ENCODE assay signal across 11 cellular contexts in the genomic region with DNA sequence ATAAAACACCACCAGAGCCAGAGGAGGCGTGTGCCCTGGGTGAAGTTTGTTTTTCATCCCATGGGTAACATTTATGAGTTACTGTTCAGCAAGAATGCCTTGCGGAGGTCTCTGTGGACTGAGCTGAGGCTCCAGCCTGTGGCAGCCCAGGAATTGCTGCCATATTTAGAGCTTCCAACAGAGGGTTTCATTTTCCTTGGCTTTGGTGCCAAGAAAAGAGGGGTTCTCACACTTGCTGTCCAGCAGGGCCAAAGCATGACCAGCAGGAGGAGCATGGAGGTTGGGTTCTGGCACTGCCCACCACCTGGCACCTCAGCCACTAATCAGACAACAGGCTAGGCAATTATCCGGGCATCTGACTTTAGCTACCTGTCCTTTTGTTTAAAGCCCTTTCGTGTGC. TPM values are rescaled to one million over a fixed set of nuclear protein-coding genes. Genes with fewer than 3 reads are reported as not detected.
DNase-seq lines count a peak whose midpoint lies in the region; ATAC-seq and TF ChIP-seq lines count a peak whose summit lies in the region.
"Had no signal": no experiment of that assay in that cellular context is flagged by ENCODE, and none has a peak within 500 bp of the region (broad histone marks: within the 10 kb centered on the region; RNA-seq: fewer than 3 reads in every experiment).

No MANE protein-coding gene starts in this region.

- intact Hi-C loops in left ventricle myocardium inferior (cut with micrococcal nuclease) (no loop called here), Right ventricle myocardium superior (cut with DNase I) (no loop called here), aorta (cut with DNase I) (loop anchor here (1.0 to 2.0 kb wide), 3 partner anchors 19 to 35 kb away; no protein-coding TSS in a partner anchor)

- no peaks in the 10 kb centered on the region for H3K9me3 Mint-ChIP-seq in activated naive CD8-positive, alpha-beta T cell treated with anti-CD3 and anti-CD28 coated beads for 36 hours
- H3K9me3 Mint-ChIP-seq: CD8-positive, alpha-beta T cell had no signal

- peak; percentile 45 for TF ChIP-seq CTCF in left ventricle myocardium inferior (IDR thresholded peaks at IDR 0.05; ENCODE audit: borderline replicate concordance)

- H3K27me3 Mint-ChIP-seq in activated naive CD8-positive, alpha-beta T cell treated with anti-CD3 and anti-CD28 coated beads for 36 hours, result peaks cover 4% of the 10 kb centered on the region

- H3K4me1 ChIP-seq in left ventricle myocardium inferior (peaks cover 100% of the 10 kb centered on the region), aorta (ENCODE audit: control insufficient read depth in 1 of 2, insufficient read depth in 2 of 2, low read length in 2 of 2) (peaks cover 12 to 28% of the 10 kb centered on the region in 2 donors)

- H3K4me3 ChIP-seq in left ventricle myocardium inferior, result peak overlapping the region; percentile 54
- H3K4me3 ChIP-seq in aorta (ENCODE audit: low read length in 2 of 2), result no peak overlapping the region

- peak overlapping the region; percentile 87 for H3K27ac ChIP-seq in left ventricle myocardium inferior (replicated peaks)
- peak overlapping the region; percentile 96 to 100 for H3K27ac ChIP-seq in aorta (ENCODE audit: low read depth in 1 of 2, low read length in 2 of 2)

- no peaks in the 10 kb centered on the region for H3K9me3 ChIP-seq in left ventricle myocardium inferior (replicated peaks)
- H3K9me3 ChIP-seq in aorta (ENCODE audit: control insufficient read depth, low read length), result no peaks in the 10 kb centered on the region

- H3K4me3 Mint-ChIP-seq in activated naive CD8-positive, alpha-beta T cell treated with anti-CD3 and anti-CD28 coated beads for 36 hours, result no peak overlapping the region
- H3K4me3 Mint-ChIP-seq: CD8-positive, alpha-beta T cell had no signal

- H3K4me1 Mint-ChIP-seq in activated naive CD8-positive, alpha-beta T cell treated with anti-CD3 and anti-CD28 coated beads for 36 hours, result peaks cover 2% of the 10 kb centered on the region

- no peak overlapping the region for H3K27ac Mint-ChIP-seq in activated naive CD8-positive, alpha-beta T cell treated with anti-CD3 and anti-CD28 coated beads for 36 hours
- H3K27ac Mint-ChIP-seq: CD8-positive, alpha-beta T cell had no signal

- no peaks in the 10 kb centered on the region for H3K36me3 ChIP-seq in left ventricle myocardium inferior
- no peaks in the 10 kb centered on the region for H3K36me3 ChIP-seq in aorta (ENCODE audit: control insufficient read depth in 1 of 2, insufficient read depth in 2 of 2, low read length in 1 of 2)

- no peaks in the 10 kb centered on the region for H3K36me3 Mint-ChIP-seq in activated naive CD8-positive, alpha-beta T cell treated with anti-CD3 and anti-CD28 coated beads for 36 hours
- H3K36me3 Mint-ChIP-seq: CD8-positive, alpha-beta T cell had no signal

- DNase-seq in left ventricle myocardium inferior (no peak), Right ventricle myocardium superior (no peak), cerebellar cortex (ENCODE audit: low spot score) (peak; percentile 67), lung microvascular endothelial cell (ENCODE audit: low read depth in 2 of 2) (peak; percentile 55 to 64), aorta (peak; percentile 69 to 76), SKM-1 treated with dmso at 0.1 percent for 144 hours (lab: John Stamatoyannopoulos, UW; ENCODE audit: unreplicated experiment) (no peak), LoVo (ENCODE audit: low spot score) (no peak)
- no peak for DNase-seq in activated naive CD8-positive, alpha-beta T cell treated with anti-CD3 and anti-CD28 coated beads for 36 hours
- DNase-seq: CD8-positive, alpha-beta T cell; kidney glomerular epithelial cell; NCI-H1930 had no signal

- 4 to 9% methylated on average over 4 of the region's 4 CpGs for WGBS in aorta, 2 donors

- H3K27me3 ChIP-seq in left ventricle myocardium inferior (ENCODE audit: low read depth) (no peaks in the 10 kb centered on the region), aorta (ENCODE audit: control insufficient read depth in 1 of 2, insufficient read depth in 2 of 2, low read length in 1 of 2) (no peaks in the 10 kb centered on the region)

- no peak for ATAC-seq in Right ventricle myocardium superior (ENCODE audit: poor library complexity)
- ATAC-seq in aorta (ENCODE audit: low FRiP score), result peak; percentile 37
- ATAC-seq: CD8-positive, alpha-beta T cell had no signal

RNA-seq across cellular contexts. Expression of a gene that starts 36.7 kb away (rescaled TPM):
- 205 TPM for total RNA-seq in left ventricle myocardium inferior
- 200 TPM for total RNA-seq in Right ventricle myocardium superior
- total RNA-seq in lung microvascular endothelial cell, result 119 and 128 TPM in 2 replicates
- total RNA-seq in aorta, result 100 to 1,000 TPM; 414 to 954 TPM
- 100 to 1,000 TPM; 213 to 392 TPM for polyA plus RNA-seq in aorta
- 1 to 10 TPM in 1 of 2 experiments, under 1 TPM in 1; 0.78 to 1.5 TPM for total RNA-seq in activated naive CD8-positive, alpha-beta T cell treated with anti-CD3 and anti-CD28 coated beads for 36 hours

Comparison
In these comparisons a context has a peak if more than half of its experiments do, and no peak if none do; other contexts are left out.
1. DNase-seq: peak in cerebellar cortex (single experiment), lung microvascular endothelial cell (2 of 2) and aorta (2 of 2); none in left ventricle myocardium inferior (single experiment), Right ventricle myocardium superior (single experiment), SKM-1 treated with dmso at 0.1 percent for 144 hours (single experiment), LoVo (single experiment) and activated naive CD8-positive, alpha-beta T cell treated with anti-CD3 and anti-CD28 coated beads for 36 hours (single experiment).
2. RNA of a gene that starts 36.7 kb away (total RNA-seq): 414 to 954 TPM in aorta, 205 TPM in left ventricle myocardium inferior (single experiment), 200 TPM in Right ventricle myocardium superior (single experiment) and 119 to 128 TPM in lung microvascular endothelial cell; 0.78 to 1.5 TPM in activated naive CD8-positive, alpha-beta T cell treated with anti-CD3 and anti-CD28 coated beads for 36 hours; every median in the first group is over 10 times any median in the second.
3. intact Hi-C loops: an anchor here in aorta (1.0 to 2.0 kb wide); none called in left ventricle myocardium inferior and Right ventricle myocardium superior.